ENCODE assay signal across 29 cellular contexts in the genomic region with DNA sequence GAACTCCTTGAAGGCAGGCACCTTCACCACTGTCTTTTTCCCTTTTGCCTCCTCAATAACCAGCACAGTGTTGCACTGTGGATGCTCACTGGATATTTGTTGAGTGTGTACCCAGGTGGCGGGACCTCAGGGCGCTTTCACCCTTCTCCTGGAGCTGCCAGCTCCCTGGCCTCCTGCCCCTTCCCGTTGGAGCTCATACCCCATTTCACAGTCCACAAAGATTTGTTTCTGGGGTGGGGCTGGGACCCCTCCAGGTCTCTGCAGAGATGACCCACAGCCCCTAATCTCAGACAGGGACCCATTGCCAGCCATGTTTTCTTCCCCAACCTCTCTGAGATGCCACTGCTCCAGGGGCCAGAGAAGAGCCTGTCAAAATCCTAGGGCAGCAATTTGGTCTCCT. TPM values are rescaled to one million over a fixed set of nuclear protein-coding genes. Genes with fewer than 3 reads are reported as not detected.
DNase-seq lines count a peak whose midpoint lies in the region; ATAC-seq and TF ChIP-seq lines count a peak whose summit lies in the region.
"Had no signal": no experiment of that assay in that cellular context is flagged by ENCODE, and none has a peak within 500 bp of the region (broad histone marks: within the 10 kb centered on the region; RNA-seq: fewer than 3 reads in every experiment).

No MANE protein-coding gene starts in this region.

- POLR2A ChIA-PET in RWPE1 (lab: Yijun Ruan, JAX; ENCODE audit: low non-redundant PET): no interaction called here

- no peak for TF ChIP-seq CTCF in RWPE1 (conservative IDR thresholded peaks at IDR 0.05; ENCODE audit: low read depth)

- H3K36me3 Mint-ChIP-seq in T-helper 2 cell treated with Interferon-gamma antibody and Interleukin-4, amounts not matched to agents 5 μg/mL and 100 μg/mL, for 36 hours (ENCODE audit: low read depth): no peaks in the 10 kb centered on the region
- peaks cover 4% of the 10 kb centered on the region for H3K36me3 Mint-ChIP-seq in activated T-helper 17 cell treated with anti-CD3 and anti-CD28 coated beads, Interleukin-2, amount 50 U/mL, for 72 hours (ENCODE audit: low read depth)
- H3K36me3 Mint-ChIP-seq in naive B cell: no peaks in the 10 kb centered on the region

- H3K27ac ChIP-seq in RWPE1: no peak overlapping the region
- H3K27ac ChIP-seq: 22Rv1 had no signal

- no peak overlapping the region for H3K27ac Mint-ChIP-seq in T-helper 2 cell treated with Interferon-gamma antibody and Interleukin-4, amounts not matched to agents 5 μg/mL and 100 μg/mL, for 36 hours
- H3K27ac Mint-ChIP-seq in activated T-helper 17 cell treated with anti-CD3 and anti-CD28 coated beads, Interleukin-2, amount 50 U/mL, for 72 hours: no peak overlapping the region
- peak overlapping the region in 4 of 6 donors; percentile 29 to 96 (median 94) for H3K27ac Mint-ChIP-seq in naive B cell
- H3K27ac Mint-ChIP-seq: CD14-positive monocyte had no signal

- peaks cover 51% of the 10 kb centered on the region for H3K27me3 Mint-ChIP-seq in T-helper 2 cell treated with Interferon-gamma antibody and Interleukin-4, amounts not matched to agents 5 μg/mL and 100 μg/mL, for 36 hours (ENCODE audit: low read depth)
- H3K27me3 Mint-ChIP-seq in activated T-helper 17 cell treated with anti-CD3 and anti-CD28 coated beads, Interleukin-2, amount 50 U/mL, for 72 hours: peaks cover 27% of the 10 kb centered on the region
- H3K27me3 Mint-ChIP-seq in naive B cell: peaks cover 28 to 72% (median 57%) of the 10 kb centered on the region in 3 donors

- H3K4me1 Mint-ChIP-seq in T-helper 2 cell treated with Interferon-gamma antibody and Interleukin-4, amounts not matched to agents 5 μg/mL and 100 μg/mL, for 36 hours (ENCODE audit: low read depth): peaks cover 18% of the 10 kb centered on the region
- peaks cover 20% of the 10 kb centered on the region for H3K4me1 Mint-ChIP-seq in activated T-helper 17 cell treated with anti-CD3 and anti-CD28 coated beads, Interleukin-2, amount 50 U/mL, for 72 hours
- peaks cover 35 to 46% (median 36%) of the 10 kb centered on the region in 3 donors for H3K4me1 Mint-ChIP-seq in naive B cell

- no peak for DNase-seq in T-helper 2 cell treated with Interferon-gamma antibody and Interleukin-4, amounts not matched to agents 5 μg/mL and 100 μg/mL, for 36 hours (ENCODE audit: low spot score)
- DNase-seq in T-helper 2 cell (no peak), naive B cell (no peak), posterior vena cava (ENCODE audit: low spot score) (peak; percentile 43), RWPE1 (ENCODE audit: low spot score) (no peak)
- DNase-seq: ACHN, BE2C, Calu3, DMS79 treated with DMSO at 0.1 percent for 48 hours, GF-D8, Karpas-422, NCI-H1092 treated with DMSO at 0.1 percent for 48 hours, NCI-H1436, NCI-H187, NCI-H2081 treated with DMSO at 0.1 percent for 48 hours, NCI-H2171, NCI-H226, NCI-H510A, NCI-H69 had no signal

- intact Hi-C loops in posterior vena cava (cut with DNase I): loop anchor here in 1 of 2 donors (10.0 kb wide), 1 partner anchor 230 kb away; no protein-coding TSS in a partner anchor

- no peak for ATAC-seq in activated T-helper 17 cell treated with anti-CD3 and anti-CD28 coated beads, Interleukin-2, amount 50 U/mL, for 72 hours (replicated peaks)
- ATAC-seq in naive B cell (ENCODE audit: low read depth in 2 of 2) (no peak), HG03432 (IDR thresholded peaks at IDR 0.05; ENCODE audit: unreplicated experiment) (no peak), GM18870 (IDR thresholded peaks at IDR 0.05; ENCODE audit: unreplicated experiment) (no peak)
- ATAC-seq: HCT116 had no signal

- H3K4me3 Mint-ChIP-seq in T-helper 2 cell treated with Interferon-gamma antibody and Interleukin-4, amounts not matched to agents 5 μg/mL and 100 μg/mL, for 36 hours: peak overlapping the region; percentile 0
- peak overlapping the region; percentile 86 for H3K4me3 Mint-ChIP-seq in activated T-helper 17 cell treated with anti-CD3 and anti-CD28 coated beads, Interleukin-2, amount 50 U/mL, for 72 hours
- H3K4me3 Mint-ChIP-seq in naive B cell: peak overlapping the region in 1 of 8 donors; percentile 16

- CTCF ChIA-PET in RWPE1 (lab: Yijun Ruan, JAX): interaction anchor here (0.8 to 2.8 kb wide), 5 partner anchors 14 to 161 kb away, joined by 3 to 48 read pairs (median 16); a partner anchor contains a TSS

- no peaks in the 10 kb centered on the region for H3K9me3 Mint-ChIP-seq in T-helper 2 cell treated with Interferon-gamma antibody and Interleukin-4, amounts not matched to agents 5 μg/mL and 100 μg/mL, for 36 hours
- no peaks in the 10 kb centered on the region for H3K9me3 Mint-ChIP-seq in activated T-helper 17 cell treated with anti-CD3 and anti-CD28 coated beads, Interleukin-2, amount 50 U/mL, for 72 hours
- H3K9me3 Mint-ChIP-seq in naive B cell: peaks cover 0 to 2% (median 0%) of the 10 kb centered on the region in 7 donors

RNA-seq across cellular contexts. Expression of a gene that starts 12.4 kb away (rescaled TPM):
- total RNA-seq in activated T-helper 17 cell treated with anti-CD3 and anti-CD28 coated beads, Interleukin-2, amount 50 U/mL, for 72 hours: 1 to 10 TPM; 1.1 to 6.2 TPM
- 1 to 10 TPM in 2 of 6 donors, under 1 TPM in 2, not detected in 2; 0.45 to 2.4 (median 1.1) TPM for polyA plus RNA-seq in naive B cell (ENCODE audit: low read depth in 6 of 6)
- not detected for total RNA-seq in posterior vena cava
- total RNA-seq: Calu3, H4, HT-29, M059J had no signal
- polyA plus RNA-seq: CD14-positive monocyte; CD8-positive, alpha-beta memory T cell had no signal

RNA-seq across cellular contexts. Expression of a gene that starts 36.2 kb away (rescaled TPM):
- total RNA-seq in activated T-helper 17 cell treated with anti-CD3 and anti-CD28 coated beads, Interleukin-2, amount 50 U/mL, for 72 hours: under 1 TPM in 1 of 2 donors, not detected in 1; 0.61 TPM
- polyA plus RNA-seq in naive B cell (ENCODE audit: low read depth in 6 of 6): not detected
- total RNA-seq in posterior vena cava: 1 to 10 TPM in 1 of 2 donors, under 1 TPM in 1; 0.48 to 3.3 TPM
- total RNA-seq: Calu3; CD8-positive, alpha-beta memory T cell; H4; HT-29; M059J had no signal
- polyA plus RNA-seq: CD8-positive, alpha-beta memory T cell had no signal

RNA-seq across cellular contexts. Expression of a gene that starts 43.2 kb away (rescaled TPM):
- total RNA-seq in activated T-helper 17 cell treated with anti-CD3 and anti-CD28 coated beads, Interleukin-2, amount 50 U/mL, for 72 hours: 1 to 10 TPM in 1 of 2 donors, under 1 TPM in 1; 0.13 to 1.3 TPM
- not detected for polyA plus RNA-seq in naive B cell (ENCODE audit: low read depth in 6 of 6)
- not detected for total RNA-seq in posterior vena cava
- total RNA-seq: Calu3; CD8-positive, alpha-beta memory T cell; H4; HT-29 had no signal
- polyA plus RNA-seq: CD14-positive monocyte; CD8-positive, alpha-beta memory T cell had no signal

RNA-seq across cellular contexts. Expression of a gene that starts 48.8 kb away (rescaled TPM):
- total RNA-seq in activated T-helper 17 cell treated with anti-CD3 and anti-CD28 coated beads, Interleukin-2, amount 50 U/mL, for 72 hours: 10 to 100 TPM in 1 of 2 donors, 1 to 10 TPM in 1; 2.9 to 10.0 TPM
- polyA plus RNA-seq in naive B cell (ENCODE audit: low read depth in 6 of 6): not detected
- total RNA-seq in posterior vena cava: under 1 TPM in 1 of 2 donors, not detected in 1; 0.67 TPM
- polyA plus RNA-seq: CD14-positive monocyte; CD8-positive, alpha-beta memory T cell had no signal

Comparison
In these comparisons a context has a peak if more than half of its experiments do, and no peak if none do; other contexts are left out.
1. H3K27ac Mint-ChIP-seq: peak in naive B cell (4 of 6); none in T-helper 2 cell treated with Interferon-gamma antibody and Interleukin-4, amounts not matched to agents 5 μg/mL and 100 μg/mL, for 36 hours (single experiment) and activated T-helper 17 cell treated with anti-CD3 and anti-CD28 coated beads, Interleukin-2, amount 50 U/mL, for 72 hours (single experiment).